Comparison of ENCODE assay signal across 32 cellular contexts in the genomic region with DNA sequence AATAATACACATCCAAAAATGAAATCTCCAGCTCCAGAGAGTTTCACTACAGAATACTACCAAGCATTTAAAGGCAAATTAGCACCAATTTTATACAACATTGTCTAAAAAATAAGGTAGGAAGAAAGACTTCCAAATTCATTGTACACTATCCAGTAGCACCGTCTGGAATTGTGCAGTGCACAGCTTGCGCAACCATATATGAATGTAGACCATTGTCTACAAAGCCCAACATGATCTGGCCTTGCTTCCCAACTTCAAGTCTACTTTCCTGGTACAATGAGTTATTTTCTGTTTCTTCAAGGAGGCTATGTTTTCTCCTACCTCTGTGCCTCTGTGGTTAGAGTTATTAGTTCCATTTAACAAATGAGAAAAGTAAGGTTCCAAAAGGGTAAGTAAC.
"Had no signal": no experiment of that assay in that cellular context is flagged by ENCODE, and none has a peak within 500 bp of the region (broad histone marks: within the 10 kb centered on the region; RNA-seq: fewer than 3 reads in every experiment).

No MANE protein-coding gene starts in this region.

- H3K4me3 ChIP-seq: ascending aorta, breast epithelium, cardiac muscle cell, colonic mucosa, esophagus squamous epithelium, gastroesophageal sphincter, heart right ventricle, hepatocyte had no signal

- FAIRE-seq: endometrium, endothelial cell of umbilical vein, TTC549 had no signal

- ATAC-seq: activated naive CD4-positive, alpha-beta T cell treated with anti-CD3 and anti-CD28 coated beads, Interleukin-2, amount 50 U/mL, for 72 hours; activated T-cell treated with anti-CD3 and anti-CD28 coated beads, Interleukin-2, amount 50 U/mL, for 72 hours; gastroesophageal sphincter; heart right ventricle; WTC11 had no signal

- H3K4me1 ChIP-seq: ascending aorta, breast epithelium, colonic mucosa, esophagus squamous epithelium, gastroesophageal sphincter, heart right ventricle had no signal

- DNase-seq: activated CD4-positive, alpha-beta memory T cell treated with anti-CD3 and anti-CD28 coated beads, Interleukin-2, amount 10 ng/mL, durations not matched to agents 7 days and 5 days; activated CD4-positive, alpha-beta T cell treated with anti-CD3 and anti-CD28 coated beads for 1 hour; activated CD4-positive, alpha-beta T cell treated with anti-CD3 and anti-CD28 coated beads for 4 hours; activated CD4-positive, alpha-beta T cell treated with anti-CD3 and anti-CD28 coated beads, Interleukin-2, amount 10 ng/mL, durations not matched to agents 7 days and 5 days; activated CD4-positive, alpha-beta T cell treated with anti-CD3 and anti-CD28 coated beads, Interleukin-2, amount 50 U/mL, for 4 hours; activated CD8-positive, alpha-beta memory T cell treated with anti-CD3 and anti-CD28 coated beads, Interleukin-2, amount 50 U/mL, for 48 hours; activated gamma-delta T cell; activated naive CD4-positive, alpha-beta T cell; activated naive CD4-positive, alpha-beta T cell treated with anti-CD3 and anti-CD28 coated beads, Interleukin-2, amount 10 ng/mL, durations not matched to agents 7 days and 5 days; activated naive CD8-positive, alpha-beta T cell treated with anti-CD3 and anti-CD28 coated beads, Interleukin-2, amount 10 ng/mL, durations not matched to agents 7 days and 5 days; activated T-cell treated with anti-CD3 and anti-CD28 coated beads for 4 hours; activated T-cell treated with anti-CD3 and anti-CD28 coated beads, Interleukin-2, amount 50 U/mL, for 24 hours; activated T-cell treated with anti-CD3 and anti-CD28 coated beads, Interleukin-2, amount 50 U/mL, for 72 hours; central memory CD4-positive, alpha-beta T cell; cerebellar nuclear complex; colonic mucosa; effector CD8-positive, alpha-beta T cell; esophagus squamous epithelium; foreskin melanocyte; heart right ventricle had no signal

- H3K27ac ChIP-seq: ascending aorta, breast epithelium, cardiac muscle cell, colonic mucosa, epithelial cell of prostate, esophagus squamous epithelium, gastroesophageal sphincter, heart right ventricle, hepatocyte, VCaP had no signal

- H3K4me2 ChIP-seq: hepatocyte had no signal

- H3K9me3 ChIP-seq: ascending aorta, colonic mucosa, esophagus squamous epithelium had no signal
